9 cellular contexts compared by ENCODE assay signal in the genomic region with DNA sequence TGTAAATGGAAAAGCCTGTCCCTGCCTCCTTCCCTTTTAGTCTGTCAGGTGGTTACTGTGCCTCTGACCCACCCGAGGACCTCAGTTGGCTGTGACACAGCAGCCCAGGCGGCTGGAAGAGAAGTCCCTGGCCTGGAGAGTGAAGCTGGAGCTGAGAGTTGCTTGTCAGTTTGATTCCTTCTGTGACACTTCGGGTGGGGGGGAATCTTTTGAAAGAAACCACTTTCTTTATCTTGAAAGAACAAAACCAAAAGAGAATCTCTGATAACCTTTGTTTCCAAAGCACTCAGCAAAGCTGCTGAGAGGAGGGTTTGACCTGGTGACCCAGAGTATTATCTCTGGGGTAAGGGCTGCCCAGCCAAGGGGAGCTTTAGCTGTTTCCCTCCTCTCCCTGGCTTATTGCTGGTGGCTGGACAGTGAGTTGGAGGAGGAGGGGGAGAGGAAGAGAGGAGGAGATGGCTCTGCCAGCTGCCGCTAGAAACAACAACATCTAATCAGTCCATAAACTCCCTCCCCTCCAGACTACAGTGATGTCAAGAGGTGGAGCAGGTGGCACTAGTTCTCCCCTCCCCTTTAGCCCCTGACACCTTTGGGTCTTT. TPM values are rescaled to one million over a fixed set of nuclear protein-coding genes. Genes with fewer than 3 reads are reported as not detected.
DNase-seq lines count a peak whose midpoint lies in the region; ATAC-seq and TF ChIP-seq lines count a peak whose summit lies in the region.
"Had no signal": no experiment of that assay in that cellular context is flagged by ENCODE, and none has a peak within 500 bp of the region (broad histone marks: within the 10 kb centered on the region; RNA-seq: fewer than 3 reads in every experiment).

No MANE protein-coding gene starts in this region.

- intact Hi-C loops in spleen (cut with DNase I; ENCODE audit: low total_unique reads) (no loop called here), left colon (cut with DNase I, micrococcal nuclease) (loop anchor here in 1 of 2 donors (5.0 kb wide), 1 partner anchor 33 kb away; a partner anchor contains a TSS)

- no peaks in the 10 kb centered on the region for H3K9me3 Mint-ChIP-seq in activated CD8-positive, alpha-beta T cell treated with anti-CD3 and anti-CD28 coated beads, Interleukin-2, amount 10 ng/mL, durations not matched to agents 7 days and 5 days (ENCODE audit: insufficient read depth)
- H3K9me3 Mint-ChIP-seq: natural killer cell had no signal

- POLR2A ChIA-PET in activated CD8-positive, alpha-beta T cell treated with anti-CD3 and anti-CD28 coated beads, Interleukin-2, amount 10 ng/mL, durations not matched to agents 7 days and 5 days (lab: Charles Lee) = interaction anchor here (0.8 to 1.4 kb wide), 3 partner anchors 10 to 61 kb away, joined by 3 read pairs; no protein-coding TSS in a partner anchor

- H3K36me3 ChIP-seq in hepatocyte (replicated peaks; ENCODE audit: insufficient read depth, low read depth) = no peaks in the 10 kb centered on the region
- peaks cover 0 to 5% (median 0%) of the 10 kb centered on the region in 6 donors for H3K36me3 ChIP-seq in spleen

- H3K36me3 Mint-ChIP-seq in activated CD8-positive, alpha-beta T cell treated with anti-CD3 and anti-CD28 coated beads, Interleukin-2, amount 10 ng/mL, durations not matched to agents 7 days and 5 days (ENCODE audit: low read depth) = peaks cover 15% of the 10 kb centered on the region
- H3K36me3 Mint-ChIP-seq: natural killer cell had no signal

- DNase-seq in stimulated activated CD4-positive, alpha-beta T cell treated with anti-CD3 and anti-CD28 coated beads, Interleukin-4, amount 100 ng/mL, for 24 hours = peak; percentile 39
- no peak for DNase-seq in stimulated activated CD4-positive, alpha-beta T cell treated with anti-CD3 and anti-CD28 coated beads, Interleukin-2, amount 100 ng/mL, for 24 hours
- peak; percentile 34 for DNase-seq in activated CD8-positive, alpha-beta T cell treated with anti-CD3 and anti-CD28 coated beads, Interleukin-2, amount 10 ng/mL, durations not matched to agents 7 days and 5 days
- peak; percentile 28 for DNase-seq in hepatocyte (ENCODE audit: low spot score)
- DNase-seq in spleen = no peak
- no peak for DNase-seq in left colon
- no peak for DNase-seq in NCI-H446 (lab: John Stamatoyannopoulos, UW)
- DNase-seq: natural killer cell had no signal

- H4K20me1 ChIP-seq in hepatocyte (ENCODE audit: insufficient read depth, poor library complexity, severe bottlenecking) = no peaks in the 10 kb centered on the region

- 37% methylated on average over 4 of the region's 4 CpGs for WGBS in hepatocyte (ENCODE audit: low lambda C conversion rate, missing lambda C conversion rate)
- WGBS in spleen, 5 donors = 14 to 30% (median 23%) methylated on average over 4 of the region's 4 CpGs

- H3K9me3 ChIP-seq in hepatocyte (ENCODE audit: low read depth) (no peaks in the 10 kb centered on the region), spleen (no peaks in the 10 kb centered on the region)

- H3K4me1 Mint-ChIP-seq in activated CD8-positive, alpha-beta T cell treated with anti-CD3 and anti-CD28 coated beads, Interleukin-2, amount 10 ng/mL, durations not matched to agents 7 days and 5 days (ENCODE audit: low read depth) = peaks cover 72% of the 10 kb centered on the region

- H3K27ac Mint-ChIP-seq in activated CD8-positive, alpha-beta T cell treated with anti-CD3 and anti-CD28 coated beads, Interleukin-2, amount 10 ng/mL, durations not matched to agents 7 days and 5 days = peak overlapping the region; percentile 75
- H3K27ac Mint-ChIP-seq: natural killer cell had no signal

- peak overlapping the region; percentile 65 for H3K4me2 ChIP-seq in hepatocyte

- H3K4me3 ChIP-seq in hepatocyte (no peak overlapping the region), spleen (no peak overlapping the region)

- no peak for TF ChIP-seq POLR2A in spleen (IDR thresholded peaks at IDR 0.05)

- H3K9me2 ChIP-seq in hepatocyte (replicated peaks; ENCODE audit: insufficient read depth) = no peaks in the 10 kb centered on the region

- H3K27me3 Mint-ChIP-seq in activated CD8-positive, alpha-beta T cell treated with anti-CD3 and anti-CD28 coated beads, Interleukin-2, amount 10 ng/mL, durations not matched to agents 7 days and 5 days (ENCODE audit: low read depth) = no peaks in the 10 kb centered on the region

- no peak overlapping the region for H2AFZ ChIP-seq in hepatocyte

- H3K4me3 Mint-ChIP-seq in activated CD8-positive, alpha-beta T cell treated with anti-CD3 and anti-CD28 coated beads, Interleukin-2, amount 10 ng/mL, durations not matched to agents 7 days and 5 days = peak overlapping the region; percentile 29
- H3K4me3 Mint-ChIP-seq: natural killer cell had no signal

- H3K27me3 ChIP-seq in hepatocyte = no peaks in the 10 kb centered on the region
- no peaks in the 10 kb centered on the region for H3K27me3 ChIP-seq in spleen (replicated peaks in 1 of 7)

- CTCF ChIA-PET in activated CD8-positive, alpha-beta T cell treated with anti-CD3 and anti-CD28 coated beads, Interleukin-2, amount 10 ng/mL, durations not matched to agents 7 days and 5 days (lab: Charles Lee) = interaction anchor here (1.3 to 3.1 kb wide), 7 partner anchors 10 to 76 kb away, joined by 3 to 24 read pairs (median 10); no protein-coding TSS in a partner anchor

- peak overlapping the region; percentile 87 for H3K27ac ChIP-seq in hepatocyte
- H3K27ac ChIP-seq in spleen = peak overlapping the region; percentile 22 to 83 (median 73)

- H3K79me2 ChIP-seq in hepatocyte = peaks cover 65% of the 10 kb centered on the region

- TF ChIP-seq CTCF in hepatocyte (IDR thresholded peaks at IDR 0.05; ENCODE audit: poor library complexity) (no peak), spleen (IDR thresholded peaks at IDR 0.05 in 8 of 11, conservative IDR thresholded peaks at IDR 0.05 in 3 of 11) (no peak)

- ATAC-seq in activated CD8-positive, alpha-beta T cell treated with anti-CD3 and anti-CD28 coated beads, Interleukin-2, amount 10 ng/mL, durations not matched to agents 7 days and 5 days = peak; percentile 43
- ATAC-seq in left colon = no peak
- ATAC-seq in HG02610 (IDR thresholded peaks at IDR 0.05; ENCODE audit: unreplicated experiment) = no peak

- peaks cover 66% of the 10 kb centered on the region for H3K4me1 ChIP-seq in hepatocyte (ENCODE audit: insufficient read depth)
- H3K4me1 ChIP-seq in spleen = peaks cover 72 to 100% (median 88%) of the 10 kb centered on the region in 6 donors

RNA-seq across cellular contexts. Expression of a gene that starts 34.0 kb away (rescaled TPM):
- 1 to 10 TPM; 9.0 to 10.0 TPM for total RNA-seq in activated CD8-positive, alpha-beta T cell treated with anti-CD3 and anti-CD28 coated beads, Interleukin-2, amount 10 ng/mL, durations not matched to agents 7 days and 5 days
- 17.5 and 26.0 TPM in 2 replicates for total RNA-seq in hepatocyte
- 20.2 and 21.0 TPM in 2 replicates for polyA plus RNA-seq in hepatocyte
- total RNA-seq in spleen = 10 to 100 TPM; 24.6 to 45.6 (median 36.2) TPM
- 1 to 10 TPM; 6.7 to 9.1 (median 9.0) TPM for polyA plus RNA-seq in spleen
- 10 to 100 TPM; 25.8 to 27.2 TPM for total RNA-seq in left colon

Comparison
In these comparisons a context has a peak if more than half of its experiments do, and no peak if none do; other contexts are left out.
1. DNase-seq: peak in stimulated activated CD4-positive, alpha-beta T cell treated with anti-CD3 and anti-CD28 coated beads, Interleukin-4, amount 100 ng/mL, for 24 hours (single experiment), activated CD8-positive, alpha-beta T cell treated with anti-CD3 and anti-CD28 coated beads, Interleukin-2, amount 10 ng/mL, durations not matched to agents 7 days and 5 days (single experiment) and hepatocyte (single experiment); none in stimulated activated CD4-positive, alpha-beta T cell treated with anti-CD3 and anti-CD28 coated beads, Interleukin-2, amount 100 ng/mL, for 24 hours (0 of 2), spleen (single experiment), left colon (0 of 2) and NCI-H446 (0 of 2).